Comparison of ENCODE assay signal across 24 cellular contexts in the genomic region with DNA sequence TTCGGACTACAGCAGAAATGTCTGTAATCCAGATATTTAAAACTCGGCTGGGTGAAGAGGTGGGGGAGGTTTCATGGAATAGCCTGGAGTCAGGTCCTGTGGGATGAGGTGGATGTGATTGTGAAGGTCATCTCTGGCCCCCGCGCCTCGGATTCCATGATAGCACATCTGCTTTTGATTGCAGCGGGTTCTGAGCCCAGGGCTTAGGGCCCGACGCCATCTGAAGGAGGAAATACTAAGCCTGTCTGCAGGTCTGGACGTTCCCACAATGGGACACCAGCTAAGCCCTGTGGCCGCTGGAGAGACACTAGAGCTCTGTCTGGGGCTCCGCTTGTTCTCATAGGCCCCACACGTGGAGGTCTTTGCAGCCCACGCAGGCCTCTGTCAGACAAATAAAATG.
"Had no signal": no experiment of that assay in that cellular context is flagged by ENCODE, and none has a peak within 500 bp of the region (broad histone marks: within the 10 kb centered on the region; RNA-seq: fewer than 3 reads in every experiment).

No MANE protein-coding gene starts in this region.

- H3K36me3 Mint-ChIP-seq: activated CD8-positive, alpha-beta memory T cell treated with anti-CD3 and anti-CD28 coated beads, Interleukin-2, amount 10 ng/mL, durations not matched to agents 7 days and 5 days; natural killer cell treated with Interleukin-12 subunit alpha and Interleukin-12 subunit beta and Interleukin-15 and Interleukin-18, amount 100 ng/mL, for 72 hours; T-cell had no signal

- H3K36me3 ChIP-seq: ascending aorta, breast epithelium, lower lobe of right lung, transverse colon, vagina had no signal

- H3K27ac ChIP-seq: ascending aorta, breast epithelium, lower lobe of right lung, skin epidermis, transverse colon, vagina had no signal

- H3K4me1 ChIP-seq: breast epithelium, lower lobe of right lung, transverse colon had no signal

- H3K4me3 Mint-ChIP-seq: activated CD4-positive, alpha-beta memory T cell treated with anti-CD3 and anti-CD28 coated beads, Interleukin-2, amount 10 ng/mL, durations not matched to agents 7 days and 5 days; activated CD8-positive, alpha-beta memory T cell treated with anti-CD3 and anti-CD28 coated beads, Interleukin-2, amount 10 ng/mL, durations not matched to agents 7 days and 5 days; activated naive CD4-positive, alpha-beta T cell treated with anti-CD3 and anti-CD28 coated beads for 36 hours; activated T-cell treated with anti-CD3 and anti-CD28 coated beads, Interleukin-2, amount 50 U/mL, for 24 hours; natural killer cell treated with Interleukin-12 subunit alpha and Interleukin-12 subunit beta and Interleukin-15 and Interleukin-18, amount 100 ng/mL, for 72 hours; stimulated activated naive CD8-positive, alpha-beta T cell treated with anti-CD3 and anti-CD28 coated beads, Interleukin-15, Interleukin-2, amounts not matched to agents 100 ng/mL and 50 ng/mL, for 24 hours; T-cell had no signal

- H3K4me3 ChIP-seq: ascending aorta, breast epithelium, lower lobe of right lung, skin epidermis, transverse colon, vagina had no signal

- H3K27me3 ChIP-seq: ascending aorta, breast epithelium, vagina had no signal

- H3K4me1 Mint-ChIP-seq: activated CD4-positive, alpha-beta memory T cell treated with anti-CD3 and anti-CD28 coated beads, Interleukin-2, amount 10 ng/mL, durations not matched to agents 7 days and 5 days; activated CD8-positive, alpha-beta memory T cell treated with anti-CD3 and anti-CD28 coated beads, Interleukin-2, amount 10 ng/mL, durations not matched to agents 7 days and 5 days; T-cell had no signal

- H3K27ac Mint-ChIP-seq: activated CD4-positive, alpha-beta memory T cell treated with anti-CD3 and anti-CD28 coated beads, Interleukin-2, amount 10 ng/mL, durations not matched to agents 7 days and 5 days; activated CD8-positive, alpha-beta memory T cell treated with anti-CD3 and anti-CD28 coated beads, Interleukin-2, amount 10 ng/mL, durations not matched to agents 7 days and 5 days; activated naive CD4-positive, alpha-beta T cell treated with anti-CD3 and anti-CD28 coated beads for 36 hours; activated T-cell treated with anti-CD3 and anti-CD28 coated beads, Interleukin-2, amount 50 U/mL, for 24 hours; activated T-helper 2 cell treated with anti-CD3 and anti-CD28 coated beads, Interferon-gamma antibody, Interleukin-2, Interleukin-4, amounts not matched to agents 10 μg/mL and 5 μg/mL and 100 μg/mL, durations not matched to agents 14 hours and 24 hours and 36 hours; natural killer cell treated with Interleukin-12 subunit alpha and Interleukin-12 subunit beta and Interleukin-15 and Interleukin-18, amount 100 ng/mL, for 72 hours; stimulated activated naive CD8-positive, alpha-beta T cell treated with anti-CD3 and anti-CD28 coated beads, Interleukin-15, Interleukin-2, amounts not matched to agents 100 ng/mL and 50 ng/mL, for 24 hours; T-cell had no signal

- DNase-seq: activated CD4-positive, alpha-beta memory T cell treated with anti-CD3 and anti-CD28 coated beads, Interleukin-2, amount 10 ng/mL, durations not matched to agents 7 days and 5 days; activated CD4-positive, alpha-beta T cell treated with anti-CD3 and anti-CD28 coated beads for 48 hours; activated CD4-positive, CD25-positive, alpha-beta regulatory T cell; activated CD8-positive, alpha-beta memory T cell treated with anti-CD3 and anti-CD28 coated beads, Interleukin-2, amount 10 ng/mL, durations not matched to agents 7 days and 5 days; activated naive CD4-positive, alpha-beta T cell treated with anti-CD3 and anti-CD28 coated beads for 36 hours; activated T-cell treated with anti-CD3 and anti-CD28 coated beads, Interleukin-2, amount 50 U/mL, for 24 hours; cerebellar nuclear complex; effector CD4-positive, alpha-beta T cell; left cardiac atrium; lower lobe of right lung; nucleus accumbens; posterior cingulate gyrus; stimulated activated CD4-positive, alpha-beta T cell treated with anti-CD3 and anti-CD28 coated beads, Interleukin-15, amount 100 ng/mL, for 24 hours; stimulated activated CD4-positive, alpha-beta T cell treated with anti-CD3 and anti-CD28 coated beads, Interleukin-2, amount 100 ng/mL, for 48 hours; T-cell; T1000; transverse colon had no signal

- H3K9me3 Mint-ChIP-seq: activated CD4-positive, alpha-beta memory T cell treated with anti-CD3 and anti-CD28 coated beads, Interleukin-2, amount 10 ng/mL, durations not matched to agents 7 days and 5 days; activated naive CD4-positive, alpha-beta T cell treated with anti-CD3 and anti-CD28 coated beads for 36 hours; activated T-cell treated with anti-CD3 and anti-CD28 coated beads, Interleukin-2, amount 50 U/mL, for 24 hours; activated T-helper 2 cell treated with anti-CD3 and anti-CD28 coated beads, Interferon-gamma antibody, Interleukin-2, Interleukin-4, amounts not matched to agents 10 μg/mL and 5 μg/mL and 100 μg/mL, durations not matched to agents 14 hours and 24 hours and 36 hours; natural killer cell treated with Interleukin-12 subunit alpha and Interleukin-12 subunit beta and Interleukin-15 and Interleukin-18, amount 100 ng/mL, for 72 hours; stimulated activated naive CD8-positive, alpha-beta T cell treated with anti-CD3 and anti-CD28 coated beads, Interleukin-15, Interleukin-2, amounts not matched to agents 100 ng/mL and 50 ng/mL, for 24 hours; T-cell had no signal

- H3K9me3 ChIP-seq: ascending aorta, breast epithelium, lower lobe of right lung, transverse colon, vagina had no signal

- ATAC-seq: activated CD8-positive, alpha-beta memory T cell treated with anti-CD3 and anti-CD28 coated beads, Interleukin-2, amount 10 ng/mL, durations not matched to agents 7 days and 5 days; lower lobe of right lung; natural killer cell treated with Interleukin-12 subunit alpha and Interleukin-12 subunit beta and Interleukin-15 and Interleukin-18, amount 100 ng/mL, for 72 hours; T-cell had no signal
